ENCODE assay signal across 1 cellular context in genomic region chr17:80481284-80482057, GRCh38.
TF ChIP-seq lines count a peak whose summit lies in the region.

No MANE protein-coding gene starts in this region.

TF ChIP-seq in GM12878, 131 proteins besides CTCF, POLR2A, EP300 and RAD21 (continued from another document):
- TF ChIP-seq, protein P1, sequence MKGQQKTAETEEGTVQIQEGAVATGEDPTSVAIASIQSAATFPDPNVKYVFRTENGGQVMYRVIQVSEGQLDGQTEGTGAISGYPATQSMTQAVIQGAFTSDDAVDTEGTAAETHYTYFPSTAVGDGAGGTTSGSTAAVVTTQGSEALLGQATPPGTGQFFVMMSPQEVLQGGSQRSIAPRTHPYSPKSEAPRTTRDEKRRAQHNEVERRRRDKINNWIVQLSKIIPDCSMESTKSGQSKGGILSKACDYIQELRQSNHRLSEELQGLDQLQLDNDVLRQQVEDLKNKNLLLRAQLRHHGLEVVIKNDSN (IDR thresholded peaks at IDR 0.05; ENCODE audit: borderline replicate concordance, extremely low read length, insufficient read depth, low read depth, low read length), result peak; percentile 16
- TF ChIP-seq IRF4 (IDR thresholded peaks at IDR 0.05; ENCODE audit: low read depth, low read length), result no peak
- TF ChIP-seq ELK1 (IDR thresholded peaks at IDR 0.05; ENCODE audit: low read depth, low read length), result no peak
- no peak for TF ChIP-seq HCFC1 (IDR thresholded peaks at IDR 0.05; ENCODE audit: low read length)
- TF ChIP-seq, protein P2, sequence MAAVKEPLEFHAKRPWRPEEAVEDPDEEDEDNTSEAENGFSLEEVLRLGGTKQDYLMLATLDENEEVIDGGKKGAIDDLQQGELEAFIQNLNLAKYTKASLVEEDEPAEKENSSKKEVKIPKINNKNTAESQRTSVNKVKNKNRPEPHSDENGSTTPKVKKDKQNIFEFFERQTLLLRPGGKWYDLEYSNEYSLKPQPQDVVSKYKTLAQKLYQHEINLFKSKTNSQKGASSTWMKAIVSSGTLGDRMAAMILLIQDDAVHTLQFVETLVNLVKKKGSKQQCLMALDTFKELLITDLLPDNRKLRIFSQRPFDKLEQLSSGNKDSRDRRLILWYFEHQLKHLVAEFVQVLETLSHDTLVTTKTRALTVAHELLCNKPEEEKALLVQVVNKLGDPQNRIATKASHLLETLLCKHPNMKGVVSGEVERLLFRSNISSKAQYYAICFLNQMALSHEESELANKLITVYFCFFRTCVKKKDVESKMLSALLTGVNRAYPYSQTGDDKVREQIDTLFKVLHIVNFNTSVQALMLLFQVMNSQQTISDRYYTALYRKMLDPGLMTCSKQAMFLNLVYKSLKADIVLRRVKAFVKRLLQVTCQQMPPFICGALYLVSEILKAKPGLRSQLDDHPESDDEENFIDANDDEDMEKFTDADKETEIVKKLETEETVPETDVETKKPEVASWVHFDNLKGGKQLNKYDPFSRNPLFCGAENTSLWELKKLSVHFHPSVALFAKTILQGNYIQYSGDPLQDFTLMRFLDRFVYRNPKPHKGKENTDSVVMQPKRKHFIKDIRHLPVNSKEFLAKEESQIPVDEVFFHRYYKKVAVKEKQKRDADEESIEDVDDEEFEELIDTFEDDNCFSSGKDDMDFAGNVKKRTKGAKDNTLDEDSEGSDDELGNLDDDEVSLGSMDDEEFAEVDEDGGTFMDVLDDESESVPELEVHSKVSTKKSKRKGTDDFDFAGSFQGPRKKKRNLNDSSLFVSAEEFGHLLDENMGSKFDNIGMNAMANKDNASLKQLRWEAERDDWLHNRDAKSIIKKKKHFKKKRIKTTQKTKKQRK (IDR thresholded peaks at IDR 0.05; ENCODE audit: low read depth, low read length), result no peak
